Comparison of ENCODE assay signal across 23 cellular contexts in the genomic region with DNA sequence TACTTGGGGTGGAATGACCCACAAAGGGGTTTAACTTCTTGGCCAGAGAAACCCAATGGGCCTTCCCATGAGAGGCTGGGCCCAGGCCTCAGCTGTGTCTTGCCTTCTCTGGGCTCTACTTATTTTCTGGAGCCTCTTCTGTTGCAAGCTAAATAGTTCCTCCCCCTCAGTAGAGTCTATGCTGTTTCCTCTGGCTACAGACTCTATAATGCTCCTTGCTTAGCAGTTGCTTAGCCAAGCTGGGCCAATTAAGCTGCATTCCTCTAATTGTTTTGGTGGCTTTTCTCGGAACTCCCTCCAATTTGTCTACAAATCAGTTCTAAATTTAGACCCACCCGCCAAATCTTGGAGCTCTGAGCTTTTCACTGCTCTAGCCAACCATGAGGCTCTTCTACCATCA.
"Had no signal": no experiment of that assay in that cellular context is flagged by ENCODE, and none has a peak within 500 bp of the region (broad histone marks: within the 10 kb centered on the region; RNA-seq: fewer than 3 reads in every experiment).

No MANE protein-coding gene starts in this region.

- H3K4me1 ChIP-seq: gastrocnemius medialis, left ventricle myocardium inferior, lower lobe of right lung, pancreas, prostate gland, right lobe of liver, thyroid gland, upper lobe of left lung had no signal

- H3K9me3 Mint-ChIP-seq: dendritic cell treated with granulocyte-macrophage colony-stimulating factor and Interleukin-4, amounts not matched to agents 40 ng/mL and 50 ng/mL, for 4 days; effector memory CD8-positive, alpha-beta T cell; memory B cell; mesothelial cell of epicardium; natural killer cell; neural crest cell; stimulated activated naive B cell treated with anti-CD40 and anti-IgM and Interleukin-4, amounts not matched to agents 10 μg/mL and 1 μg/mL and 100 μg/mL, for 72 hours; stimulated activated naive CD8-positive, alpha-beta T cell treated with anti-CD3 and anti-CD28 coated beads, Interleukin-15, amount 100 ng/mL, for 72 hours had no signal

- H3K4me3 Mint-ChIP-seq: dendritic cell treated with granulocyte-macrophage colony-stimulating factor and Interleukin-4, amounts not matched to agents 40 ng/mL and 50 ng/mL, for 4 days; effector memory CD8-positive, alpha-beta T cell; memory B cell; mesothelial cell of epicardium; natural killer cell; neural crest cell; stimulated activated naive B cell treated with anti-CD40 and anti-IgM and Interleukin-4, amounts not matched to agents 10 μg/mL and 1 μg/mL and 100 μg/mL, for 72 hours; stimulated activated naive CD8-positive, alpha-beta T cell treated with anti-CD3 and anti-CD28 coated beads, Interleukin-15, amount 100 ng/mL, for 72 hours had no signal

- H3K36me3 ChIP-seq: esophagus muscularis mucosa, gastrocnemius medialis, left ventricle myocardium inferior, lower lobe of right lung, pancreas, prostate gland, right lobe of liver, thyroid gland, upper lobe of left lung, vagina had no signal

- H3K4me3 ChIP-seq: esophagus muscularis mucosa, gastrocnemius medialis, left ventricle myocardium inferior, lower lobe of right lung, pancreas, prostate gland, right lobe of liver, thyroid gland, upper lobe of left lung, vagina had no signal

- H3K27me3 Mint-ChIP-seq: stimulated activated naive B cell treated with anti-CD40 and anti-IgM and Interleukin-4, amounts not matched to agents 10 μg/mL and 1 μg/mL and 100 μg/mL, for 72 hours had no signal

- H3K9me3 ChIP-seq: esophagus muscularis mucosa, gastrocnemius medialis, left ventricle myocardium inferior, lower lobe of right lung, pancreas, prostate gland, right lobe of liver, thyroid gland, upper lobe of left lung, vagina had no signal

- H3K27ac ChIP-seq: epithelial cell of prostate, esophagus muscularis mucosa, gastrocnemius medialis, left ventricle myocardium inferior, lower lobe of right lung, pancreas, prostate gland, right lobe of liver, thyroid gland, upper lobe of left lung, vagina had no signal

- H3K4me1 Mint-ChIP-seq: memory B cell; natural killer cell; neural crest cell; stimulated activated naive B cell treated with anti-CD40 and anti-IgM and Interleukin-4, amounts not matched to agents 10 μg/mL and 1 μg/mL and 100 μg/mL, for 72 hours; stimulated activated naive CD8-positive, alpha-beta T cell treated with anti-CD3 and anti-CD28 coated beads, Interleukin-15, amount 100 ng/mL, for 72 hours had no signal

- H3K27me3 ChIP-seq: esophagus muscularis mucosa, gastrocnemius medialis, pancreas, right lobe of liver, thyroid gland, upper lobe of left lung, vagina had no signal

- ATAC-seq: effector memory CD8-positive, alpha-beta T cell; gastrocnemius medialis; natural killer cell; stimulated activated naive B cell treated with anti-CD40 and anti-IgM and Interleukin-4, amounts not matched to agents 10 μg/mL and 1 μg/mL and 100 μg/mL, for 72 hours; stimulated activated naive CD8-positive, alpha-beta T cell treated with anti-CD3 and anti-CD28 coated beads, Interleukin-15, amount 100 ng/mL, for 72 hours had no signal

- H3K27ac Mint-ChIP-seq: dendritic cell treated with granulocyte-macrophage colony-stimulating factor and Interleukin-4, amounts not matched to agents 40 ng/mL and 50 ng/mL, for 4 days; effector memory CD8-positive, alpha-beta T cell; memory B cell; mesothelial cell of epicardium; natural killer cell; stimulated activated naive B cell treated with anti-CD40 and anti-IgM and Interleukin-4, amounts not matched to agents 10 μg/mL and 1 μg/mL and 100 μg/mL, for 72 hours; stimulated activated naive CD8-positive, alpha-beta T cell treated with anti-CD3 and anti-CD28 coated beads, Interleukin-15, amount 100 ng/mL, for 72 hours had no signal

- H3K36me3 Mint-ChIP-seq: memory B cell; mesothelial cell of epicardium; natural killer cell; stimulated activated naive B cell treated with anti-CD40 and anti-IgM and Interleukin-4, amounts not matched to agents 10 μg/mL and 1 μg/mL and 100 μg/mL, for 72 hours had no signal

- DNase-seq: effector memory CD8-positive, alpha-beta T cell; gastrocnemius medialis; glutamatergic neuron; left ventricle myocardium inferior; lower lobe of right lung; natural killer cell; occipital lobe; pancreas; right lobe of liver; stimulated activated CD4-positive, alpha-beta T cell treated with anti-CD3 and anti-CD28 coated beads, Interleukin-2, amount 100 ng/mL, for 24 hours; stimulated activated CD4-positive, alpha-beta T cell treated with anti-CD3 and anti-CD28 coated beads, Interleukin-4, amount 100 ng/mL, for 4 hours; stimulated activated naive B cell treated with anti-CD40 and anti-IgM and Interleukin-4, amounts not matched to agents 10 μg/mL and 1 μg/mL and 100 μg/mL, for 72 hours; stimulated activated naive CD8-positive, alpha-beta T cell treated with anti-CD3 and anti-CD28 coated beads, Interleukin-15, amount 100 ng/mL, for 72 hours; thyroid gland; upper lobe of left lung had no signal
